ENCODE assay signal across 8 cellular contexts in the genomic region with DNA sequence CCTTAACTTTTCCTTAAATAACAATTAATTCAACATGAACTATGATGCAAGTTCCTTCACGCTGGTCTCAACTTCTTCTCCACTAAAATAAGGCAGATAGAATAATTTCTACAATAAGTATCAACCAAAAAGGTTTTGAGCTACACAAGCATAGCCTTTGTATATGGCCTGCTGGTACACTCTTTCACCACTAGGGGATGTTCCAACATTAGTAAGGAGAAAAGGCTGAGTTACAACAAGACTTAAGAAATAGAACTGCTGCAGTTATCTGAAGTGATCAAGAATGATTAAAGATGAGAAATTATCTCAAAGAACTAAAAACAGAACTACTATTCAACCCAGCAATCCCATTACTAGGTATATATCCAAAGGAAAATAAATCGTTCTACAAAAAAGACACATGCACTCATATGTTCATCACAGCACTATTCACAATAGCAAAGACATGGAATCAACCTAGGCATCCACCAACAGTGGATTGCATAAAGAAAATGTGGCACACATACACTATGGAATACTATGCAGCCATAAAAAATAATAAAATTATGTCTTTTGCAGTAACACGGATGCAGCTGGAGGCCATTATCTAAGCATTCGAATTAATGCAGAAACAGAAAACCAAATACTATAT. TPM values are rescaled to one million over a fixed set of nuclear protein-coding genes. Genes with fewer than 3 reads are reported as not detected.
DNase-seq lines count a peak whose midpoint lies in the region; ATAC-seq and TF ChIP-seq lines count a peak whose summit lies in the region.

No MANE protein-coding gene starts in this region.

- H3K36me3 ChIP-seq in MM.1S (replicated peaks; ENCODE audit: insufficient read depth, low read length) (no peaks in the 10 kb centered on the region), SK-N-MC (ENCODE audit: insufficient read depth, low read length) (peaks cover 1% of the 10 kb centered on the region; the same call in 1 of the 2 replicates)

- H3K27ac ChIP-seq in MM.1S (ENCODE audit: low read length) (no peak overlapping the region), SK-N-MC (no peak overlapping the region)

- H3K4me1 Mint-ChIP-seq in activated T-cell treated with anti-CD3 and anti-CD28 coated beads, Interleukin-2, amount 50 U/mL, for 24 hours (ENCODE audit: low read depth): peaks cover 31% of the 10 kb centered on the region
- H3K4me1 Mint-ChIP-seq in natural killer cell treated with Interleukin-12 subunit alpha and Interleukin-12 subunit beta and Interleukin-15 and Interleukin-18, amount 100 ng/mL, for 72 hours (ENCODE audit: low read depth in 2 of 2): peaks cover 8 to 17% of the 10 kb centered on the region in 2 donors

- H3F3A ChIP-seq in MM.1S (ENCODE audit: insufficient read depth, low read length): no peaks in the 10 kb centered on the region

- no peaks in the 10 kb centered on the region for H3K9me2 ChIP-seq in MM.1S (replicated peaks; ENCODE audit: insufficient read depth, low read length)

- H3K36me3 Mint-ChIP-seq in activated T-cell treated with anti-CD3 and anti-CD28 coated beads, Interleukin-2, amount 50 U/mL, for 24 hours (ENCODE audit: low read depth): peaks cover 44% of the 10 kb centered on the region
- H3K36me3 Mint-ChIP-seq in natural killer cell treated with Interleukin-12 subunit alpha and Interleukin-12 subunit beta and Interleukin-15 and Interleukin-18, amount 100 ng/mL, for 72 hours: no peaks in the 10 kb centered on the region

- no peak for DNase-seq in activated T-cell treated with anti-CD3 and anti-CD28 coated beads, Interleukin-2, amount 50 U/mL, for 24 hours
- DNase-seq in activated T-cell treated with anti-CD3 and anti-CD28 coated beads, Interleukin-2, amount 50 U/mL, for 1 hour: no peak
- DNase-seq in MM.1S (peak; percentile 83), SK-N-MC (ENCODE audit: low read depth, low spot score) (peak; percentile 73), HuH-7 (ENCODE audit: low spot score) (no peak)
- peak; percentile 66 for DNase-seq in natural killer cell treated with Interleukin-12 subunit alpha and Interleukin-12 subunit beta and Interleukin-15 and Interleukin-18, amount 100 ng/mL, for 72 hours (ENCODE audit: low spot score)

- H3K9ac ChIP-seq in MM.1S (ENCODE audit: low read length) (no peak overlapping the region), SK-N-MC (ENCODE audit: insufficient read length) (no peak overlapping the region)

- peaks cover 17% of the 10 kb centered on the region; the same call in 1 of the 2 replicates for H4K20me1 ChIP-seq in MM.1S (ENCODE audit: insufficient read depth, low read length)

- H3K9me3 ChIP-seq in MM.1S (replicated peaks; ENCODE audit: insufficient read depth, low read length) (no peaks in the 10 kb centered on the region), SK-N-MC (ENCODE audit: low read depth, low read length) (no peaks in the 10 kb centered on the region)

- ATAC-seq in GM21786 (IDR thresholded peaks at IDR 0.05; ENCODE audit: unreplicated experiment): peak; percentile 78
- peak; percentile 82 for ATAC-seq in esophagus mucosa
- ATAC-seq in natural killer cell treated with Interleukin-12 subunit alpha and Interleukin-12 subunit beta and Interleukin-15 and Interleukin-18, amount 100 ng/mL, for 72 hours: peak; percentile 62 to 76

- no peak overlapping the region for H3K4me2 ChIP-seq in MM.1S (ENCODE audit: low read depth, low read length)

- H2AFZ ChIP-seq in MM.1S (ENCODE audit: low read length): no peak overlapping the region

- peaks cover 99% of the 10 kb centered on the region for H3K79me2 ChIP-seq in MM.1S (ENCODE audit: low read length)

- H3K27ac Mint-ChIP-seq in activated T-cell treated with anti-CD3 and anti-CD28 coated beads, Interleukin-2, amount 50 U/mL, for 24 hours: peak overlapping the region; percentile 39
- peak overlapping the region in 1 of 2 donors; percentile 41 for H3K27ac Mint-ChIP-seq in natural killer cell treated with Interleukin-12 subunit alpha and Interleukin-12 subunit beta and Interleukin-15 and Interleukin-18, amount 100 ng/mL, for 72 hours

- H3K27me3 Mint-ChIP-seq in activated T-cell treated with anti-CD3 and anti-CD28 coated beads, Interleukin-2, amount 50 U/mL, for 24 hours: no peaks in the 10 kb centered on the region
- no peaks in the 10 kb centered on the region for H3K27me3 Mint-ChIP-seq in natural killer cell treated with Interleukin-12 subunit alpha and Interleukin-12 subunit beta and Interleukin-15 and Interleukin-18, amount 100 ng/mL, for 72 hours

- no peaks in the 10 kb centered on the region for H3K27me3 ChIP-seq in MM.1S (replicated peaks; ENCODE audit: insufficient read depth, low read length)

- H3K4me3 ChIP-seq in MM.1S (ENCODE audit: low read length) (no peak overlapping the region), SK-N-MC (no peak overlapping the region)

- H3K9me3 Mint-ChIP-seq in activated T-cell treated with anti-CD3 and anti-CD28 coated beads, Interleukin-2, amount 50 U/mL, for 24 hours: no peaks in the 10 kb centered on the region
- no peaks in the 10 kb centered on the region for H3K9me3 Mint-ChIP-seq in natural killer cell treated with Interleukin-12 subunit alpha and Interleukin-12 subunit beta and Interleukin-15 and Interleukin-18, amount 100 ng/mL, for 72 hours

- peak; percentile 97 for TF ChIP-seq CTCF in MM.1S (IDR thresholded peaks at IDR 0.05; ENCODE audit: low read length)

- no peak overlapping the region for H3K4me3 Mint-ChIP-seq in activated T-cell treated with anti-CD3 and anti-CD28 coated beads, Interleukin-2, amount 50 U/mL, for 24 hours
- no peak overlapping the region for H3K4me3 Mint-ChIP-seq in natural killer cell treated with Interleukin-12 subunit alpha and Interleukin-12 subunit beta and Interleukin-15 and Interleukin-18, amount 100 ng/mL, for 72 hours

- H3K4me1 ChIP-seq in MM.1S (ENCODE audit: low read length): no peaks in the 10 kb centered on the region

RNA-seq across cellular contexts. Expression of a gene that starts 14.4 kb away (rescaled TPM):
- total RNA-seq in esophagus mucosa: 36.9 TPM
- 100 to 1,000 TPM in 1 of 2 donors, 10 to 100 TPM in 1; 67.6 to 157 TPM for total RNA-seq in natural killer cell treated with Interleukin-12 subunit alpha and Interleukin-12 subunit beta and Interleukin-15 and Interleukin-18, amount 100 ng/mL, for 72 hours

Comparison
In these comparisons a context has a peak if more than half of its experiments do, and no peak if none do; other contexts are left out.
1. DNase-seq: peak in MM.1S (single experiment), SK-N-MC (single experiment) and natural killer cell treated with Interleukin-12 subunit alpha and Interleukin-12 subunit beta and Interleukin-15 and Interleukin-18, amount 100 ng/mL, for 72 hours (single experiment); none in activated T-cell treated with anti-CD3 and anti-CD28 coated beads, Interleukin-2, amount 50 U/mL, for 24 hours (single experiment), activated T-cell treated with anti-CD3 and anti-CD28 coated beads, Interleukin-2, amount 50 U/mL, for 1 hour (single experiment) and HuH-7 (single experiment).
2. Peak in every context shown above with its lines, with median percentiles within 50 percentile points of each other: ATAC-seq.